ENCODE assay signal across 14 cellular contexts in the genomic region with DNA sequence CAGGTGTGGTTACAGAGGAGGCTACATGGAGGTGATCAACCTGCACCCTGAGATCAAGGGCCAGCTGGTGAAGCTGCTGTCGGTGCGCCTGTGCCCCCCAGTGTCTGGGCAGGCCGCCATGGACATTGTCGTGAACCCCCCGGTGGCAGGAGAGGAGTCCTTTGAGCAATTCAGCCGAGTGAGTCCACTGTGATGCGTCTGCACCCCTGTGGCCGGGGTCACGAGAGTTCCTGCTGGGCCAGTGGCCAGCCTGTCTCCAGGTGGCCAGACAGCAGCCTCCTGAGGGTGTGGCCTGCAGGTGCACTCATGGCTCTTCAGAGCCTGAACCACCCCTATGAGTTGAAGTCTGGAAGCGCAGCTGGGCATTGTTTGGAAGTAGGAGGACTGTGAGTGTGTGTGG.
"Had no signal": no experiment of that assay in that cellular context is flagged by ENCODE, and none has a peak within 500 bp of the region (broad histone marks: within the 10 kb centered on the region; RNA-seq: fewer than 3 reads in every experiment).

No MANE protein-coding gene starts in this region.

- H3K27ac Mint-ChIP-seq: activated CD8-positive, alpha-beta memory T cell treated with anti-CD3 and anti-CD28 coated beads, Interleukin-2, amount 10 ng/mL, durations not matched to agents 7 days and 5 days; activated naive CD8-positive, alpha-beta T cell treated with anti-CD3 and anti-CD28 coated beads, Interleukin-2, amount 10 ng/mL, durations not matched to agents 7 days and 5 days; activated T-cell treated with anti-CD3 and anti-CD28 coated beads, Interleukin-2, amount 50 U/mL, for 24 hours; neural progenitor cell; T-helper 17 cell had no signal

- H3K4me3 Mint-ChIP-seq: activated CD8-positive, alpha-beta memory T cell treated with anti-CD3 and anti-CD28 coated beads, Interleukin-2, amount 10 ng/mL, durations not matched to agents 7 days and 5 days; activated naive CD8-positive, alpha-beta T cell treated with anti-CD3 and anti-CD28 coated beads, Interleukin-2, amount 10 ng/mL, durations not matched to agents 7 days and 5 days; activated T-cell treated with anti-CD3 and anti-CD28 coated beads, Interleukin-2, amount 50 U/mL, for 24 hours; neural progenitor cell; T-helper 17 cell had no signal

- H3K4me3 ChIP-seq: ascending aorta, hepatocyte, neural progenitor cell, skin epidermis, thyroid gland, vagina had no signal

- H3K9me3 Mint-ChIP-seq: activated naive CD8-positive, alpha-beta T cell treated with anti-CD3 and anti-CD28 coated beads, Interleukin-2, amount 10 ng/mL, durations not matched to agents 7 days and 5 days; activated T-cell treated with anti-CD3 and anti-CD28 coated beads, Interleukin-2, amount 50 U/mL, for 24 hours; neural progenitor cell had no signal

- H3K4me2 ChIP-seq: hepatocyte, neural progenitor cell had no signal

- H3K9ac ChIP-seq: neural progenitor cell, parathyroid adenoma had no signal

- H3K4me1 Mint-ChIP-seq: activated CD8-positive, alpha-beta memory T cell treated with anti-CD3 and anti-CD28 coated beads, Interleukin-2, amount 10 ng/mL, durations not matched to agents 7 days and 5 days; activated naive CD8-positive, alpha-beta T cell treated with anti-CD3 and anti-CD28 coated beads, Interleukin-2, amount 10 ng/mL, durations not matched to agents 7 days and 5 days had no signal

- H3K27me3 ChIP-seq: ascending aorta, hepatocyte, neural progenitor cell, thyroid gland, vagina had no signal

- H2AFZ ChIP-seq: hepatocyte, neural progenitor cell, parathyroid adenoma had no signal

- H3K27me3 Mint-ChIP-seq: activated CD8-positive, alpha-beta memory T cell treated with anti-CD3 and anti-CD28 coated beads, Interleukin-2, amount 10 ng/mL, durations not matched to agents 7 days and 5 days; activated naive CD8-positive, alpha-beta T cell treated with anti-CD3 and anti-CD28 coated beads, Interleukin-2, amount 10 ng/mL, durations not matched to agents 7 days and 5 days; activated T-cell treated with anti-CD3 and anti-CD28 coated beads, Interleukin-2, amount 50 U/mL, for 24 hours had no signal

- H3K79me2 ChIP-seq: hepatocyte, parathyroid adenoma had no signal

- H3K27ac ChIP-seq: ascending aorta, hepatocyte, neural progenitor cell, thyroid gland, vagina had no signal

- H3K9me3 ChIP-seq: ascending aorta, thyroid gland, vagina had no signal

- H3K36me3 ChIP-seq: neural progenitor cell, vagina had no signal

- H3K4me1 ChIP-seq: ascending aorta had no signal

- ATAC-seq: activated CD8-positive, alpha-beta memory T cell treated with anti-CD3 and anti-CD28 coated beads, Interleukin-2, amount 10 ng/mL, durations not matched to agents 7 days and 5 days; T-helper 17 cell had no signal

- DNase-seq: activated CD4-positive, alpha-beta T cell treated with anti-CD3 and anti-CD28 coated beads, Interleukin-2, amount 50 U/mL, for 48 hours; activated CD8-positive, alpha-beta memory T cell treated with anti-CD3 and anti-CD28 coated beads, Interleukin-2, amount 10 ng/mL, durations not matched to agents 7 days and 5 days; activated gamma-delta T cell; activated naive CD8-positive, alpha-beta T cell treated with anti-CD3 and anti-CD28 coated beads, Interleukin-2, amount 10 ng/mL, durations not matched to agents 7 days and 5 days; activated T-cell treated with anti-CD3 and anti-CD28 coated beads, Interleukin-2, amount 50 U/mL, for 24 hours; kidney; T-helper 17 cell; thyroid gland had no signal
